Comparison of ENCODE assay signal across 2 cellular contexts in the genomic region with DNA sequence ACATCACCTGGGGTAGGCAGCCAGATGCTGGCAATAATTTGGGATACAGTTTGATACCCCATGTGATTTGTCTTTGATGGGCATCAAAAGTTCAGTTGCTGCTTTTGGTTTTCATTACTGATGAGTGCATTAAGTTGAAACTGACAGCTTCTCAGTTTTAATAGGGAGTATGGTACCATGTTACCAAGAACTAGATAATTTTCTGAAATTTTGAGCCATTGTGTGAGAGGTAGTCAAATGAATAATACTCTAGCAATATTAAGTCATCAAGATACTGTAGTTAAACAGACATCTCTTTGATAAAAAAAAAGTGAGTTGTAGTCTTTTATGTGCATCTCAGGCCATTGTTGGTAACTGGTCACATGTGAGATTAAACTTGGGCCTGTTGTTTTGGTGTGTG.
TF ChIP-seq lines count a peak whose summit lies in the region.

No MANE protein-coding gene starts in this region.

TF ChIP-seq in IMR-90, 13 proteins besides CTCF, POLR2A, EP300 and RAD21:
- TF ChIP-seq, protein P1, sequence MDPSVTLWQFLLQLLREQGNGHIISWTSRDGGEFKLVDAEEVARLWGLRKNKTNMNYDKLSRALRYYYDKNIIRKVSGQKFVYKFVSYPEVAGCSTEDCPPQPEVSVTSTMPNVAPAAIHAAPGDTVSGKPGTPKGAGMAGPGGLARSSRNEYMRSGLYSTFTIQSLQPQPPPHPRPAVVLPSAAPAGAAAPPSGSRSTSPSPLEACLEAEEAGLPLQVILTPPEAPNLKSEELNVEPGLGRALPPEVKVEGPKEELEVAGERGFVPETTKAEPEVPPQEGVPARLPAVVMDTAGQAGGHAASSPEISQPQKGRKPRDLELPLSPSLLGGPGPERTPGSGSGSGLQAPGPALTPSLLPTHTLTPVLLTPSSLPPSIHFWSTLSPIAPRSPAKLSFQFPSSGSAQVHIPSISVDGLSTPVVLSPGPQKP (IDR thresholded peaks at IDR 0.05; ENCODE audit: borderline replicate concordance, low read depth, low read length), result no peak
- no peak for TF ChIP-seq SMC3 (IDR thresholded peaks at IDR 0.05; ENCODE audit: low read depth, low read length)
- TF ChIP-seq FOS (IDR thresholded peaks at IDR 0.05; ENCODE audit: low read depth, low read length), result no peak
- no peak for TF ChIP-seq CEBPB (IDR thresholded peaks at IDR 0.05; ENCODE audit: low read depth, low read length)
- TF ChIP-seq, protein P2, sequence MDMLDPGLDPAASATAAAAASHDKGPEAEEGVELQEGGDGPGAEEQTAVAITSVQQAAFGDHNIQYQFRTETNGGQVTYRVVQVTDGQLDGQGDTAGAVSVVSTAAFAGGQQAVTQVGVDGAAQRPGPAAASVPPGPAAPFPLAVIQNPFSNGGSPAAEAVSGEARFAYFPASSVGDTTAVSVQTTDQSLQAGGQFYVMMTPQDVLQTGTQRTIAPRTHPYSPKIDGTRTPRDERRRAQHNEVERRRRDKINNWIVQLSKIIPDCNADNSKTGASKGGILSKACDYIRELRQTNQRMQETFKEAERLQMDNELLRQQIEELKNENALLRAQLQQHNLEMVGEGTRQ (IDR thresholded peaks at IDR 0.05; ENCODE audit: low read depth, low read length), result no peak
- no peak for TF ChIP-seq MXI1 (IDR thresholded peaks at IDR 0.05; ENCODE audit: borderline replicate concordance, low read depth, low read length)
- TF ChIP-seq RFX5 (IDR thresholded peaks at IDR 0.05; ENCODE audit: low read depth, low read length), result no peak
- TF ChIP-seq CHD1 (IDR thresholded peaks at IDR 0.05; ENCODE audit: low read depth, low read length), result no peak
- TF ChIP-seq NFE2L2 (IDR thresholded peaks at IDR 0.05; ENCODE audit: low read depth, low read length), result no peak
- TF ChIP-seq MAZ (IDR thresholded peaks at IDR 0.05; ENCODE audit: borderline replicate concordance, low read depth, low read length), result no peak
- no peak for TF ChIP-seq RCOR1 (IDR thresholded peaks at IDR 0.05; ENCODE audit: insufficient replicate concordance, low read length)
- TF ChIP-seq MAFK (IDR thresholded peaks at IDR 0.05; ENCODE audit: low read depth, low read length), result no peak
- no peak for TF ChIP-seq BHLHE40 (IDR thresholded peaks at IDR 0.05; ENCODE audit: low read depth, low read length)

TF ChIP-seq in endothelial cell of umbilical vein, 7 proteins besides CTCF, POLR2A, EP300 and RAD21:
- TF ChIP-seq, protein P3, sequence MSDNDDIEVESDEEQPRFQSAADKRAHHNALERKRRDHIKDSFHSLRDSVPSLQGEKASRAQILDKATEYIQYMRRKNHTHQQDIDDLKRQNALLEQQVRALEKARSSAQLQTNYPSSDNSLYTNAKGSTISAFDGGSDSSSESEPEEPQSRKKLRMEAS (IDR thresholded peaks at IDR 0.05; ENCODE audit: insufficient read depth, insufficient read length), result no peak
- TF ChIP-seq MYC (IDR thresholded peaks at IDR 0.05; ENCODE audit: low read depth, low read length) (no peak), FOS (IDR thresholded peaks at IDR 0.05; ENCODE audit: borderline replicate concordance, insufficient read depth, low read length) (no peak), POLR2AphosphoS5 (IDR thresholded peaks at IDR 0.05; ENCODE audit: insufficient read depth, low read depth, low read length) (no peak), JUN (IDR thresholded peaks at IDR 0.05; ENCODE audit: borderline replicate concordance, insufficient read depth, insufficient read length, low read depth) (no peak), EZH2 (IDR thresholded peaks at IDR 0.05; ENCODE audit: borderline replicate concordance, low read depth, low read length, severe bottlenecking) (no peak), GATA2 (IDR thresholded peaks at IDR 0.05; ENCODE audit: insufficient read depth, insufficient read length, low read depth, low read length) (no peak)
